Comparison of ENCODE assay signal across 10 cellular contexts in genomic region chr7:39838326-39838725, GRCh38.
DNase-seq lines count a peak whose midpoint lies in the region; ATAC-seq and TF ChIP-seq lines count a peak whose summit lies in the region.
"Had no signal": no experiment of that assay in that cellular context is flagged by ENCODE, and none has a peak within 500 bp of the region (broad histone marks: within the 10 kb centered on the region; RNA-seq: fewer than 3 reads in every experiment).

No MANE protein-coding gene starts in this region.

- no peaks in the 10 kb centered on the region for H3K79me2 ChIP-seq in KMS-11 (ENCODE audit: insufficient read depth, low read depth)

- H3K4me2 ChIP-seq in KMS-11 = peak overlapping the region; percentile 14

- H3K4me3 ChIP-seq in KMS-11 (IDR thresholded peaks at IDR 0.05; ENCODE audit: insufficient read depth, low read depth, low read length) = no peak overlapping the region
- H3K4me3 ChIP-seq in astrocyte of the cerebellum (ENCODE audit: low read depth, low read length) = no peak overlapping the region
- H3K4me3 ChIP-seq in A673 (ENCODE audit: low read depth, low read length, poor library complexity, severe bottlenecking) = no peak overlapping the region
- H3K4me3 ChIP-seq: skin epidermis had no signal

- no peak overlapping the region for H3K9ac ChIP-seq in KMS-11

- DNase-seq in NCI-H2227 treated with DMSO at 0.1 percent for 48 hours (lab: John Stamatoyannopoulos, UW) = peak; percentile 52
- DNase-seq in astrocyte of the cerebellum (ENCODE audit: low read depth) = peak; percentile 13
- DNase-seq in renal cortical epithelial cell (ENCODE audit: low read depth) = peak; percentile 76
- no peak for DNase-seq in activated gamma-delta T cell (lab: John Stamatoyannopoulos, UW)
- no peak for DNase-seq in A673 (ENCODE audit: low spot score)
- DNase-seq: activated CD8-positive, alpha-beta memory T cell treated with anti-CD3 and anti-CD28 coated beads, Interleukin-2, amount 50 U/mL, for 4 hours; kidney had no signal

- no peak overlapping the region for H3K27ac ChIP-seq in KMS-11
- H3K27ac ChIP-seq in A673 (ENCODE audit: low read depth, low read length, poor library complexity, severe bottlenecking) = no peak overlapping the region
- H3K27ac ChIP-seq: skin epidermis had no signal

- no TSS peak for BruUV-seq in A673 (replicated peaks; lab: Mats Ljungman, UMichigan)

- no peaks in the 10 kb centered on the region for H4K20me1 ChIP-seq in KMS-11 (ENCODE audit: insufficient read depth)

- in situ Hi-C loops in astrocyte of the cerebellum (cut with HindIII; ENCODE audit: low sequenced_read_pairs) = no loop called here

- intact Hi-C loops in A673 (cut with micrococcal nuclease; ENCODE audit: unreplicated experiment) = no loop called here

- H3K9me3 ChIP-seq in A673 (ENCODE audit: low read depth, low read length, poor library complexity, severe bottlenecking) = no peaks in the 10 kb centered on the region

- TF ChIP-seq CTCF in KMS-11 (conservative IDR thresholded peaks at IDR 0.05; ENCODE audit: low read depth, low read length) (no peak), astrocyte of the cerebellum (IDR thresholded peaks at IDR 0.05; ENCODE audit: low read depth, low read length, missing control alignments) (no peak), A673 (conservative IDR thresholded peaks at IDR 0.05; ENCODE audit: low read depth, low read length) (no peak)

- H3K4me1 ChIP-seq in KMS-11 (ENCODE audit: low read depth, poor library complexity, severe bottlenecking) (peaks cover 11% of the 10 kb centered on the region), A673 (ENCODE audit: insufficient read depth, low read length, poor library complexity, severe bottlenecking) (no peaks in the 10 kb centered on the region)

- H2AFZ ChIP-seq in KMS-11 (ENCODE audit: low read depth) = peak overlapping the region; percentile 17; the same call in 1 of the 2 replicates

- H3K36me3 ChIP-seq in KMS-11 (ENCODE audit: insufficient read depth) (no peaks in the 10 kb centered on the region), A673 (ENCODE audit: insufficient read depth, low read length, poor library complexity, severe bottlenecking) (no peaks in the 10 kb centered on the region)

- no peaks in the 10 kb centered on the region for H3K27me3 ChIP-seq in KMS-11 (ENCODE audit: insufficient read depth, low read depth)
- H3K27me3 ChIP-seq in A673 (replicated peaks; ENCODE audit: insufficient read depth, low read depth, low read length, poor library complexity) = no peaks in the 10 kb centered on the region

- no peak for ATAC-seq in GM21723 (IDR thresholded peaks at IDR 0.05; ENCODE audit: unreplicated experiment)

- POLR2A ChIA-PET in A673 (lab: Charles Lee; ENCODE audit: low non-redundant PET) = no interaction called here

- CTCF ChIA-PET in A673 (lab: Charles Lee) = no interaction called here

Comparison
In these comparisons a context has a peak if more than half of its experiments do, and no peak if none do; other contexts are left out.
1. DNase-seq: peak in NCI-H2227 treated with DMSO at 0.1 percent for 48 hours (single experiment), astrocyte of the cerebellum (single experiment) and renal cortical epithelial cell (single experiment); none in activated gamma-delta T cell (single experiment) and A673 (single experiment).